ENCODE assay signal across 18 cellular contexts in the genomic region with DNA sequence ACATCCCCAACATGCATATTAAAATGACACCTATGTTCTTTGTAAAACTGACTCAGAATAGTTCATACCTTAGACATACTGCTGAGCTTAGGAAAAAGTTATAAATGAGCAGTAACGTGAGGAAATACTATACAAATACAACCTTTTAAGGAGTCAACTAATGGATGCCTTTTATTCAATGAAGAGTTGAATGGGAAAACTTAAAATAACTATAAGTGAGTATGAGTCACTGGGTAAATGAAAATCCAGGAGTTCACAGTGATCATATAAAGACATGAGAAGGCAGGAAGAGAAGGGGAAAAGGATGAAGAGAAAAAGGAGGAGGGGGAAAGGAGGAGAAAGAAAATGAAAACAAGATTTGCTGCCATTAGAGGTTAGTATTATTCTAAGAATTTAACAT.
DNase-seq lines count a peak whose midpoint lies in the region; ATAC-seq, FAIRE-seq and TF ChIP-seq lines count a peak whose summit lies in the region.
"Had no signal": no experiment of that assay in that cellular context is flagged by ENCODE, and none has a peak within 500 bp of the region (broad histone marks: within the 10 kb centered on the region; RNA-seq: fewer than 3 reads in every experiment).

No MANE protein-coding gene starts in this region.

- CTCF ChIA-PET in endothelial cell of umbilical vein (lab: Charles Lee) = no interaction called here

- H3K9ac ChIP-seq in endothelial cell of umbilical vein (replicated peaks; ENCODE audit: extremely low read depth, insufficient read depth, low read length) (no peak overlapping the region), H9 (ENCODE audit: extremely low read depth, insufficient read length, low read length) (no peak overlapping the region)
- H3K9ac ChIP-seq: GM23248 had no signal

- no peak overlapping the region for H3K4me2 ChIP-seq in endothelial cell of umbilical vein (ENCODE audit: insufficient read depth, low read length)
- H3K4me2 ChIP-seq in H9 (ENCODE audit: insufficient read depth, insufficient read length, low read length) = no peak overlapping the region

- no peaks in the 10 kb centered on the region; the same call in 1 of the 2 replicates for H3K27me3 Mint-ChIP-seq in H9 (ENCODE audit: low read depth)
- H3K27me3 Mint-ChIP-seq: CD4-positive, alpha-beta memory T cell had no signal

- H3K4me1 Mint-ChIP-seq in H9 = no peaks in the 10 kb centered on the region
- H3K4me1 Mint-ChIP-seq: CD4-positive, alpha-beta memory T cell had no signal

- BruUV-seq in endothelial cell of umbilical vein (replicated peaks; lab: Mats Ljungman, UMichigan) = no TSS peak

- H2BK5ac ChIP-seq in H9 (ENCODE audit: insufficient read length, low read length) = no peak overlapping the region

- TF ChIP-seq CTCF in endothelial cell of umbilical vein (IDR thresholded peaks at IDR 0.05; ENCODE audit: extremely low read depth in 1 of 2, insufficient read depth in 1 of 2, low read depth in 1 of 2, low read length in 2 of 2) = no peak
- TF ChIP-seq CTCF in H9 (conservative IDR thresholded peaks at IDR 0.05) = no peak

- dilution Hi-C loops in endothelial cell of umbilical vein (cut with MboI; ENCODE audit: extremely low pct_ligation_motif_present, low sequenced_read_pairs) = no loop called here

- H2BK15ac ChIP-seq in H9 (ENCODE audit: low read depth, low read length) = no peak overlapping the region

- H2BK20ac ChIP-seq in H9 (ENCODE audit: low read depth, low read length, poor library complexity, severe bottlenecking) = no peak overlapping the region

- no peak overlapping the region for H3K18ac ChIP-seq in H9 (ENCODE audit: insufficient read length, low read depth, low read length)

- no peaks in the 10 kb centered on the region for H3K9me3 ChIP-seq in endothelial cell of umbilical vein (replicated peaks; ENCODE audit: control insufficient read depth, insufficient read depth, low read length)
- H3K9me3 ChIP-seq in H9 (ENCODE audit: control insufficient read depth, low read depth, low read length) = peaks cover 10% of the 10 kb centered on the region
- H3K9me3 ChIP-seq: HAP-1 had no signal

- H4K20me1 ChIP-seq in endothelial cell of umbilical vein (replicated peaks; ENCODE audit: control insufficient read depth, extremely low read depth, insufficient read depth, low read length) (no peaks in the 10 kb centered on the region), H9 (ENCODE audit: control insufficient read depth, insufficient read depth, insufficient read length) (no peaks in the 10 kb centered on the region)

- H3K9me3 Mint-ChIP-seq in H9 = peaks cover 8 to 11% of the 10 kb centered on the region in 2 experiments; a peak in 4 of 5 replicates

- H4K8ac ChIP-seq in H9 (replicated peaks; ENCODE audit: insufficient read length, low read depth, low read length) = no peak overlapping the region

- no peak overlapping the region for H3K27ac Mint-ChIP-seq in H9
- H3K27ac Mint-ChIP-seq: CD4-positive, alpha-beta memory T cell had no signal

- peaks cover 0 to 9% (median 5%) of the 10 kb centered on the region in 3 experiments; a peak in 5 of 7 replicates for H3K36me3 Mint-ChIP-seq in H9 (ENCODE audit: insufficient read depth in 1 of 3, low read depth in 3 of 3)
- H3K36me3 Mint-ChIP-seq: CD4-positive, alpha-beta memory T cell had no signal

- no peaks in the 10 kb centered on the region for H3K36me3 ChIP-seq in endothelial cell of umbilical vein (ENCODE audit: control insufficient read depth in 2 of 2, extremely low read depth in 1 of 2, insufficient read depth in 2 of 2, low read length in 2 of 2)
- H3K36me3 ChIP-seq: HAP-1 had no signal

- no peak overlapping the region for H3K23ac ChIP-seq in H9 (ENCODE audit: insufficient read length, low read depth, low read length)

- no peaks in the 10 kb centered on the region for H3K9me1 ChIP-seq in endothelial cell of umbilical vein (replicated peaks; ENCODE audit: control insufficient read depth, extremely low read depth, insufficient read depth, low read length)

- H2BK120ac ChIP-seq in H9 (ENCODE audit: low read depth, low read length, poor library complexity, severe bottlenecking) = no peak overlapping the region

- no peak overlapping the region for H2AK5ac ChIP-seq in H9 (ENCODE audit: insufficient read length, low read length)

- no peak overlapping the region for H2BK12ac ChIP-seq in H9 (ENCODE audit: insufficient read length, low read depth, low read length)

- no peaks in the 10 kb centered on the region for H3K79me1 ChIP-seq in H9 (ENCODE audit: insufficient read depth, low read depth, low read length, poor library complexity, severe bottlenecking)

- ATAC-seq in GM19463 (IDR thresholded peaks at IDR 0.05; ENCODE audit: unreplicated experiment) = no peak

- H3K27me3 ChIP-seq in endothelial cell of umbilical vein (ENCODE audit: control insufficient read depth in 2 of 2, insufficient read depth in 2 of 2, low read length in 2 of 2) (no peaks in the 10 kb centered on the region), H9 (ENCODE audit: insufficient read depth, low read length) (no peaks in the 10 kb centered on the region)

- no peak for TF ChIP-seq POLR2A in endothelial cell of umbilical vein (IDR thresholded peaks at IDR 0.05; ENCODE audit: low read depth, low read length)

- no peak for FAIRE-seq in endothelial cell of umbilical vein (lab: Jason Lieb, UNC)
- FAIRE-seq: GM12891, GM18507, H1 had no signal

- H3K4ac ChIP-seq in H9 (ENCODE audit: low read depth, low read length) = no peak overlapping the region

- H3K4me1 ChIP-seq in endothelial cell of umbilical vein (ENCODE audit: control insufficient read depth, extremely low read depth, insufficient read depth, low read length) = no peaks in the 10 kb centered on the region
- H3K4me1 ChIP-seq in H9 (ENCODE audit: insufficient read depth, low read length) = no peaks in the 10 kb centered on the region

- POLR2A ChIA-PET in endothelial cell of umbilical vein (lab: Charles Lee) = no interaction called here

- no peak overlapping the region for H3K56ac ChIP-seq in H9 (ENCODE audit: insufficient read length, low read depth, low read length)

- H3K23me2 ChIP-seq in H9 (ENCODE audit: insufficient read length, low read depth, low read length, poor library complexity, severe bottlenecking) = no peaks in the 10 kb centered on the region

- peak; percentile 56 for DNase-seq in DMS53 treated with DMSO at 0.1 percent for 48 hours (lab: John Stamatoyannopoulos, UW; ENCODE audit: unreplicated experiment)
- peak; percentile 33 for DNase-seq in NCI-H69 (lab: John Stamatoyannopoulos, UW)
- peak; percentile 5 for DNase-seq in endothelial cell of umbilical vein (ENCODE audit: low read depth, low spot score)
- no peak for DNase-seq in NCI-H2107 (lab: John Stamatoyannopoulos, UW)
- no peak for DNase-seq in H9
- DNase-seq: C1 segment of cervical spinal cord; Calu3; CD4-positive, alpha-beta memory T cell; COR-L47; DMS79; EL; GDM1; GM23248 had no signal

- no peak overlapping the region for H3K4me3 Mint-ChIP-seq in H9
- H3K4me3 Mint-ChIP-seq: CD4-positive, alpha-beta memory T cell had no signal

- no CpG with 5 or more reads among the region's 1 CpG for WGBS in H9 (ENCODE audit: extremely low coverage, insufficient read length, low lambda C conversion rate)

- H3T11ph ChIP-seq in H9 (ENCODE audit: low read length) = no peak overlapping the region

- H3K14ac ChIP-seq in H9 (ENCODE audit: insufficient read depth, low read length) = no peak overlapping the region

- H2AFZ ChIP-seq in endothelial cell of umbilical vein (ENCODE audit: low read depth, low read length) (no peak overlapping the region), H9 (ENCODE audit: low read length) (no peak overlapping the region)
- H2AFZ ChIP-seq: GM23248 had no signal

- H3K27ac ChIP-seq in endothelial cell of umbilical vein (ENCODE audit: insufficient read depth, low read depth, low read length) (no peak overlapping the region), H9 (ENCODE audit: insufficient read length, low read depth, low read length) (no peak overlapping the region)
- H3K27ac ChIP-seq: GM23248 had no signal

- H4K91ac ChIP-seq in H9 (ENCODE audit: insufficient read length, low read depth, low read length) = no peak overlapping the region

- no peak overlapping the region for H3K4me3 ChIP-seq in endothelial cell of umbilical vein (replicated peaks in 1 of 3; ENCODE audit: insufficient read depth in 1 of 3, low read depth in 1 of 3, low read length in 3 of 3)
- H3K4me3 ChIP-seq: GM23248, HAP-1 had no signal

- intact Hi-C loops in endothelial cell of umbilical vein (cut with micrococcal nuclease) = no loop called here

- H4K5ac ChIP-seq in H9 (ENCODE audit: insufficient read length, low read depth, low read length) = no peak overlapping the region

- no peaks in the 10 kb centered on the region for H3K79me2 ChIP-seq in endothelial cell of umbilical vein (ENCODE audit: control insufficient read depth, insufficient read depth, low read length)
- H3K79me2 ChIP-seq in H9 (ENCODE audit: insufficient read depth, low read length) = no peaks in the 10 kb centered on the region

TF ChIP-seq in endothelial cell of umbilical vein, 7 proteins besides CTCF, POLR2A, EP300 and RAD21:
- TF ChIP-seq GATA2 (IDR thresholded peaks at IDR 0.05; ENCODE audit: insufficient read depth, insufficient read length, low read depth, low read length) = no peak
- no peak for TF ChIP-seq JUN (IDR thresholded peaks at IDR 0.05; ENCODE audit: borderline replicate concordance, insufficient read depth, insufficient read length, low read depth)
- TF ChIP-seq EZH2 (IDR thresholded peaks at IDR 0.05; ENCODE audit: borderline replicate concordance, low read depth, low read length, severe bottlenecking) = no peak
- no peak for TF ChIP-seq MYC (IDR thresholded peaks at IDR 0.05; ENCODE audit: low read depth, low read length)
- no peak for TF ChIP-seq FOS (IDR thresholded peaks at IDR 0.05; ENCODE audit: borderline replicate concordance, insufficient read depth, low read length)
- TF ChIP-seq, protein P1, sequence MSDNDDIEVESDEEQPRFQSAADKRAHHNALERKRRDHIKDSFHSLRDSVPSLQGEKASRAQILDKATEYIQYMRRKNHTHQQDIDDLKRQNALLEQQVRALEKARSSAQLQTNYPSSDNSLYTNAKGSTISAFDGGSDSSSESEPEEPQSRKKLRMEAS (IDR thresholded peaks at IDR 0.05; ENCODE audit: insufficient read depth, insufficient read length) = no peak
- TF ChIP-seq POLR2AphosphoS5 (IDR thresholded peaks at IDR 0.05; ENCODE audit: insufficient read depth, low read depth, low read length) = no peak

Comparison
In these comparisons a context has a peak if more than half of its experiments do, and no peak if none do; other contexts are left out.
1. DNase-seq: peak in DMS53 treated with DMSO at 0.1 percent for 48 hours (single experiment), NCI-H69 (single experiment) and endothelial cell of umbilical vein (single experiment); none in NCI-H2107 (single experiment) and H9 (single experiment).